11 cellular contexts compared by ENCODE assay signal in the genomic region with DNA sequence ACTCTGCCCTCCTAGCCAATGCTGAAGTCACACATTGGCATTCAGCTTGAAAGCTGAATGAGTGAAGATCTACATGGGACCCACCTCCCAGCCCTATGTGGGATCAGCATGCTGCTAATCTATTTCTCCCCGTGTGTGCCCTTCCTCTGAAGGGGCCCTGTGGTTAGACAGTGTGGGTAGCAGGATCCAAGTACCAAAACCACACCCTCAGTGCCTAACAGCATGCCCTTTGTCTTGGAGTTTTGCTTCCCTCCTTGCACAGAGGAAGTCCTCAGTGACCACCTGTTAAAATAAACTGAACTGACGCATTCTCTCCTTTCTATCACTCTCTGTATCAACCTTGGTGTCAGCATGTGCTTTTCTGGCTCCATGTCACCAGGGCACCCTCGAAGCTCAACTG. TPM values are rescaled to one million over a fixed set of nuclear protein-coding genes. Genes with fewer than 3 reads are reported as not detected.
A peak's percentile ranks its signal among the peaks of the same experiment; 100 is the strongest.
DNase-seq lines count a peak whose midpoint lies in the region; ATAC-seq and TF ChIP-seq lines count a peak whose summit lies in the region.
"Had no signal": no experiment of that assay in that cellular context is flagged by ENCODE, and none has a peak within 500 bp of the region (broad histone marks: within the 10 kb centered on the region; RNA-seq: fewer than 3 reads in every experiment).

No MANE protein-coding gene starts in this region.

- H3K9me3 Mint-ChIP-seq in activated T-cell treated with anti-CD3 and anti-CD28 coated beads, Interleukin-2, amount 50 U/mL, for 72 hours, result no peaks in the 10 kb centered on the region
- H3K9me3 Mint-ChIP-seq in activated CD4-positive, alpha-beta memory T cell treated with anti-CD3 and anti-CD28 coated beads, Interleukin-2, amount 10 ng/mL, durations not matched to agents 7 days and 5 days, result no peaks in the 10 kb centered on the region
- no peaks in the 10 kb centered on the region for H3K9me3 Mint-ChIP-seq in stimulated activated naive CD8-positive, alpha-beta T cell treated with anti-CD3 and anti-CD28 coated beads, Interleukin-15, amount 100 ng/mL, for 72 hours

- no peaks in the 10 kb centered on the region for H3K36me3 ChIP-seq in upper lobe of left lung

- WGBS in upper lobe of left lung, 2 donors, result 50 to 65% methylated on average over 3 of the region's 3 CpGs

- CTCF ChIA-PET in activated CD4-positive, alpha-beta memory T cell treated with anti-CD3 and anti-CD28 coated beads, Interleukin-2, amount 10 ng/mL, durations not matched to agents 7 days and 5 days (lab: Charles Lee), result interaction anchor here (3.8 to 8.2 kb wide), 3 partner anchors 27 to 300 kb away, joined by 16 to 241 read pairs (median 31); no protein-coding TSS in a partner anchor

- peaks cover 32% of the 10 kb centered on the region for H3K4me1 Mint-ChIP-seq in activated T-cell treated with anti-CD3 and anti-CD28 coated beads, Interleukin-2, amount 50 U/mL, for 72 hours (ENCODE audit: low read depth)
- H3K4me1 Mint-ChIP-seq in activated CD4-positive, alpha-beta memory T cell treated with anti-CD3 and anti-CD28 coated beads, Interleukin-2, amount 10 ng/mL, durations not matched to agents 7 days and 5 days, result peaks cover 34% of the 10 kb centered on the region
- H3K4me1 Mint-ChIP-seq in stimulated activated naive CD8-positive, alpha-beta T cell treated with anti-CD3 and anti-CD28 coated beads, Interleukin-15, amount 100 ng/mL, for 72 hours, result peaks cover 22% of the 10 kb centered on the region

- H3K27me3 Mint-ChIP-seq in activated T-cell treated with anti-CD3 and anti-CD28 coated beads, Interleukin-2, amount 50 U/mL, for 72 hours (ENCODE audit: low read depth), result peaks cover 17% of the 10 kb centered on the region
- H3K27me3 Mint-ChIP-seq in activated CD4-positive, alpha-beta memory T cell treated with anti-CD3 and anti-CD28 coated beads, Interleukin-2, amount 10 ng/mL, durations not matched to agents 7 days and 5 days, result no peaks in the 10 kb centered on the region
- peaks cover 19% of the 10 kb centered on the region for H3K27me3 Mint-ChIP-seq in stimulated activated naive CD8-positive, alpha-beta T cell treated with anti-CD3 and anti-CD28 coated beads, Interleukin-15, amount 100 ng/mL, for 72 hours

- peak; percentile 22 to 57 for ATAC-seq in activated T-cell treated with anti-CD3 and anti-CD28 coated beads, Interleukin-2, amount 50 U/mL, for 72 hours (replicated peaks in 1 of 2)
- ATAC-seq in stimulated activated naive CD8-positive, alpha-beta T cell treated with anti-CD3 and anti-CD28 coated beads, Interleukin-15, amount 100 ng/mL, for 72 hours, result peak; percentile 72
- ATAC-seq in upper lobe of left lung (ENCODE audit: low FRiP score in 2 of 2), result no peak
- ATAC-seq: sciatic nerve had no signal

- no peak for TF ChIP-seq EP300 in upper lobe of left lung (IDR thresholded peaks at IDR 0.05)

- no peaks in the 10 kb centered on the region for H3K36me3 Mint-ChIP-seq in activated T-cell treated with anti-CD3 and anti-CD28 coated beads, Interleukin-2, amount 50 U/mL, for 72 hours (ENCODE audit: insufficient read depth in 2 of 2)
- H3K36me3 Mint-ChIP-seq in activated CD4-positive, alpha-beta memory T cell treated with anti-CD3 and anti-CD28 coated beads, Interleukin-2, amount 10 ng/mL, durations not matched to agents 7 days and 5 days (ENCODE audit: low read depth), result no peaks in the 10 kb centered on the region

- TF ChIP-seq CTCF in upper lobe of left lung (IDR thresholded peaks at IDR 0.05), result no peak
- no peak for TF ChIP-seq CTCF in coronary artery (IDR thresholded peaks at IDR 0.05)

- peak overlapping the region in 1 of 2 donors; percentile 35 for H3K4me3 Mint-ChIP-seq in activated T-cell treated with anti-CD3 and anti-CD28 coated beads, Interleukin-2, amount 50 U/mL, for 72 hours
- H3K4me3 Mint-ChIP-seq in activated CD4-positive, alpha-beta memory T cell treated with anti-CD3 and anti-CD28 coated beads, Interleukin-2, amount 10 ng/mL, durations not matched to agents 7 days and 5 days, result no peak overlapping the region
- H3K4me3 Mint-ChIP-seq in stimulated activated naive CD8-positive, alpha-beta T cell treated with anti-CD3 and anti-CD28 coated beads, Interleukin-15, amount 100 ng/mL, for 72 hours, result no peak overlapping the region

- POLR2A ChIA-PET in activated CD4-positive, alpha-beta memory T cell treated with anti-CD3 and anti-CD28 coated beads, Interleukin-2, amount 10 ng/mL, durations not matched to agents 7 days and 5 days (lab: Charles Lee), result no interaction called here

- TF ChIP-seq POLR2A in upper lobe of left lung (IDR thresholded peaks at IDR 0.05), result no peak

- no peak overlapping the region for H3K27ac Mint-ChIP-seq in activated T-cell treated with anti-CD3 and anti-CD28 coated beads, Interleukin-2, amount 50 U/mL, for 72 hours
- H3K27ac Mint-ChIP-seq in activated CD4-positive, alpha-beta memory T cell treated with anti-CD3 and anti-CD28 coated beads, Interleukin-2, amount 10 ng/mL, durations not matched to agents 7 days and 5 days, result peak overlapping the region; percentile 53
- H3K27ac Mint-ChIP-seq in stimulated activated naive CD8-positive, alpha-beta T cell treated with anti-CD3 and anti-CD28 coated beads, Interleukin-15, amount 100 ng/mL, for 72 hours, result peak overlapping the region in 1 of 2 donors; percentile 53

- H3K27me3 ChIP-seq in upper lobe of left lung, result no peaks in the 10 kb centered on the region
- H3K27me3 ChIP-seq: SJSA1 had no signal

- H3K4me3 ChIP-seq in upper lobe of left lung (no peak overlapping the region), coronary artery (no peak overlapping the region)
- H3K4me3 ChIP-seq: SJSA1 had no signal

- peak in 1 of 2 donors; percentile 11 for DNase-seq in activated T-cell treated with anti-CD3 and anti-CD28 coated beads, Interleukin-2, amount 50 U/mL, for 72 hours
- DNase-seq in activated T-cell treated with anti-CD3 and anti-CD28 coated beads, Interleukin-2, amount 50 U/mL, for 1 hour, result no peak
- peak; percentile 96 for DNase-seq in MV-4-11 (lab: John Stamatoyannopoulos, UW)
- DNase-seq in activated CD4-positive, alpha-beta memory T cell treated with anti-CD3 and anti-CD28 coated beads, Interleukin-2, amount 10 ng/mL, durations not matched to agents 7 days and 5 days, result peak; percentile 19
- DNase-seq in stimulated activated naive CD8-positive, alpha-beta T cell treated with anti-CD3 and anti-CD28 coated beads, Interleukin-15, amount 100 ng/mL, for 72 hours, result peak in 1 of 2 donors; percentile 37
- no peak for DNase-seq in activated CD4-positive, CD25-positive, alpha-beta regulatory T cell treated with anti-CD3 and anti-CD28 coated beads, Interleukin-2, amount 50 U/mL, for 72 hours
- DNase-seq in upper lobe of left lung, result no peak
- no peak for DNase-seq in coronary artery (ENCODE audit: low spot score)
- DNase-seq: NCI-H345 had no signal

- H3K27ac ChIP-seq in upper lobe of left lung, result no peak overlapping the region
- H3K27ac ChIP-seq in coronary artery, result no peak overlapping the region
- H3K27ac ChIP-seq: SJSA1 had no signal

- H3K9me3 ChIP-seq in upper lobe of left lung, result no peaks in the 10 kb centered on the region
- H3K9me3 ChIP-seq: SJSA1 had no signal

- peaks cover 0 to 14% (median 12%) of the 10 kb centered on the region in 4 donors for H3K4me1 ChIP-seq in upper lobe of left lung

RNA-seq across cellular contexts. Expression of a gene that starts 25.0 kb away (rescaled TPM):
- under 1 TPM in 1 of 2 donors, not detected in 1; 0.24 TPM for total RNA-seq in activated T-cell treated with anti-CD3 and anti-CD28 coated beads, Interleukin-2, amount 50 U/mL, for 72 hours
- not detected for total RNA-seq in activated CD4-positive, alpha-beta memory T cell treated with anti-CD3 and anti-CD28 coated beads, Interleukin-2, amount 10 ng/mL, durations not matched to agents 7 days and 5 days
- total RNA-seq in upper lobe of left lung, result 1 to 10 TPM in 3 of 6 donors, under 1 TPM in 3; under 0.01 to 3.1 (median 1.2) TPM

Comparison
In these comparisons a context has a peak if more than half of its experiments do, and no peak if none do; other contexts are left out.
1. ATAC-seq: peak in activated T-cell treated with anti-CD3 and anti-CD28 coated beads, Interleukin-2, amount 50 U/mL, for 72 hours (2 of 2) and stimulated activated naive CD8-positive, alpha-beta T cell treated with anti-CD3 and anti-CD28 coated beads, Interleukin-15, amount 100 ng/mL, for 72 hours (single experiment); none in upper lobe of left lung (0 of 2).
2. DNase-seq: peak in MV-4-11 (single experiment) and activated CD4-positive, alpha-beta memory T cell treated with anti-CD3 and anti-CD28 coated beads, Interleukin-2, amount 10 ng/mL, durations not matched to agents 7 days and 5 days (single experiment); none in activated T-cell treated with anti-CD3 and anti-CD28 coated beads, Interleukin-2, amount 50 U/mL, for 1 hour (single experiment), activated CD4-positive, CD25-positive, alpha-beta regulatory T cell treated with anti-CD3 and anti-CD28 coated beads, Interleukin-2, amount 50 U/mL, for 72 hours (single experiment), upper lobe of left lung (0 of 2) and coronary artery (single experiment).